In genomic region chr6:24142733-24143132, GRCh38 we compare ENCODE assay signal across 7 cellular contexts. TPM values are rescaled to one million over a fixed set of nuclear protein-coding genes. Genes with fewer than 3 reads are reported as not detected.
"Had no signal": no experiment of that assay in that cellular context is flagged by ENCODE, and none has a peak within 500 bp of the region (broad histone marks: within the 10 kb centered on the region; RNA-seq: fewer than 3 reads in every experiment).

No MANE protein-coding gene starts in this region.

RNA-seq across cellular contexts. Expression of gene NRSN1, which starts 16.7 kb away (rescaled TPM):
- total RNA-seq: suprapubic skin, thoracic aorta, thyroid gland, tibial nerve, upper lobe of left lung, upper lobe of right lung, ureter had no signal
